Comparison of ENCODE assay signal across 29 cellular contexts in genomic region chrX:7399373-7399772, GRCh38.
"Had no signal": no experiment of that assay in that cellular context is flagged by ENCODE, and none has a peak within 500 bp of the region (broad histone marks: within the 10 kb centered on the region; RNA-seq: fewer than 3 reads in every experiment).

No MANE protein-coding gene starts in this region.

- H3K4me1 Mint-ChIP-seq: endodermal cell had no signal

- H3K27ac Mint-ChIP-seq: dendritic cell treated with granulocyte-macrophage colony-stimulating factor and Interleukin-4, amounts not matched to agents 40 ng/mL and 50 ng/mL, for 4 days; effector memory CD8-positive, alpha-beta T cell; endodermal cell had no signal

- FAIRE-seq: colon, endometrium, endothelial cell of umbilical vein, frontal cortex had no signal

- DNase-seq: colonic mucosa; cortex of kidney; dermis blood vessel endothelial cell; dorsolateral prefrontal cortex; effector CD4-positive, alpha-beta T cell; effector CD8-positive, alpha-beta T cell; effector memory CD4-positive, alpha-beta T cell; effector memory CD8-positive, alpha-beta T cell; endodermal cell; erythroblast; esophagus squamous epithelium; foreskin fibroblast; foreskin keratinocyte; foreskin melanocyte; gastrocnemius medialis; glutamatergic neuron; head of caudate nucleus; heart left ventricle; heart right ventricle had no signal

- H3K9me3 Mint-ChIP-seq: dendritic cell treated with granulocyte-macrophage colony-stimulating factor and Interleukin-4, amounts not matched to agents 40 ng/mL and 50 ng/mL, for 4 days; endodermal cell had no signal

- H3K27me3 Mint-ChIP-seq: dendritic cell treated with granulocyte-macrophage colony-stimulating factor and Interleukin-4, amounts not matched to agents 40 ng/mL and 50 ng/mL, for 4 days; effector memory CD8-positive, alpha-beta T cell had no signal

- H3K36me3 ChIP-seq: colonic mucosa, esophagus muscularis mucosa, esophagus squamous epithelium, gastrocnemius medialis, gastroesophageal sphincter, heart left ventricle, heart right ventricle had no signal

- H3K4me3 ChIP-seq: colonic mucosa, coronary artery, dorsolateral prefrontal cortex, esophagus muscularis mucosa, esophagus squamous epithelium, gastrocnemius medialis, gastroesophageal sphincter, heart left ventricle, heart right ventricle had no signal

- H3K27me3 ChIP-seq: colonic mucosa, esophagus muscularis mucosa, esophagus squamous epithelium, foreskin keratinocyte, gastrocnemius medialis, gastroesophageal sphincter, heart left ventricle, heart right ventricle had no signal

- H3K4me3 Mint-ChIP-seq: dendritic cell treated with granulocyte-macrophage colony-stimulating factor and Interleukin-4, amounts not matched to agents 40 ng/mL and 50 ng/mL, for 4 days; effector memory CD8-positive, alpha-beta T cell; endodermal cell had no signal

- H3K4me1 ChIP-seq: colonic mucosa, esophagus muscularis mucosa, esophagus squamous epithelium, foreskin keratinocyte, gastrocnemius medialis, gastroesophageal sphincter, heart left ventricle, heart right ventricle had no signal

- ATAC-seq: effector memory CD8-positive, alpha-beta T cell; esophagus mucosa; foreskin keratinocyte; gastrocnemius medialis; gastroesophageal sphincter; heart left ventricle; heart right ventricle had no signal

- H3K9me3 ChIP-seq: colonic mucosa, esophagus squamous epithelium, gastrocnemius medialis, gastroesophageal sphincter, heart left ventricle, heart right ventricle had no signal

- H3K27ac ChIP-seq: colonic mucosa, coronary artery, dorsolateral prefrontal cortex, epithelial cell of prostate, esophagus muscularis mucosa, esophagus squamous epithelium, foreskin keratinocyte, gastrocnemius medialis, gastroesophageal sphincter, heart left ventricle, heart right ventricle had no signal
